In genomic region chr20:33106058-33106620, GRCh38 we compare ENCODE assay signal across 13 cellular contexts. TPM values are rescaled to one million over a fixed set of nuclear protein-coding genes. Genes with fewer than 3 reads are reported as not detected.
DNase-seq lines count a peak whose midpoint lies in the region; ATAC-seq and TF ChIP-seq lines count a peak whose summit lies in the region.
"Not testable (repeated sequence)": the region's sequence is repeated elsewhere in the genome, so short reads cannot be mapped to it uniquely, and the experiment has no call there.
"Had no signal": no experiment of that assay in that cellular context is flagged by ENCODE, and none has a peak within 500 bp of the region (broad histone marks: within the 10 kb centered on the region; RNA-seq: fewer than 3 reads in every experiment).

No MANE protein-coding gene starts in this region.

- peak overlapping the region; percentile 8 for H3K27ac ChIP-seq in right cardiac atrium (ENCODE audit: low read length)
- H3K27ac ChIP-seq in lung (ENCODE audit: low read depth in 1 of 2, low read length in 1 of 2) = not testable (repeated sequence)

- intact Hi-C loops in right cardiac atrium (cut with DNase I); sciatic nerve (cut with DNase I): not testable (repeated sequence)

- peak overlapping the region; percentile 38 for H3K4me3 ChIP-seq in adipocyte (ENCODE audit: low read length)
- H3K4me3 ChIP-seq in right cardiac atrium (ENCODE audit: low read length); lung: not testable (repeated sequence)

- DNase-seq in DMS53 (lab: John Stamatoyannopoulos, UW) (peak; percentile 24), NCI-H146 (lab: John Stamatoyannopoulos, UW) (peak; percentile 38), NCI-H69 (lab: John Stamatoyannopoulos, UW) (peak; percentile 87), right cardiac atrium (peak in 1 of 3 donors; percentile 64)
- DNase-seq in adipocyte (ENCODE audit: low read depth); lung (ENCODE audit: low spot score); sciatic nerve (ENCODE audit: low spot score): not testable (repeated sequence)

- H3K27me3 ChIP-seq in adipocyte (replicated peaks; ENCODE audit: control insufficient read depth, insufficient read depth, low read length); right cardiac atrium (ENCODE audit: control insufficient read depth, insufficient read depth); lung (ENCODE audit: control insufficient read depth, insufficient read depth): not testable (repeated sequence)

- H3K4me1 ChIP-seq in adipocyte (ENCODE audit: control insufficient read depth, insufficient read depth, low read length) = peaks cover 19% of the 10 kb centered on the region
- H3K4me1 ChIP-seq in right cardiac atrium (ENCODE audit: control insufficient read depth, insufficient read depth, low read length); lung (ENCODE audit: control insufficient read depth in 2 of 2, insufficient read depth in 2 of 2, low read length in 2 of 2): not testable (repeated sequence)

- ATAC-seq in right cardiac atrium (peak; percentile 48 to 77), lung (ENCODE audit: insufficient read depth, low FRiP score) (peak; percentile 41), sciatic nerve (peak; percentile 81)

- WGBS in right cardiac atrium = 55% methylated on average over 7 of the region's 7 CpGs
- 72 to 74% methylated on average over 7 of the region's 7 CpGs for WGBS in lung, 2 donors

- not testable (repeated sequence) for TF ChIP-seq CTCF in lung (IDR thresholded peaks at IDR 0.05; ENCODE audit: control extremely low read depth, extremely low read depth)

- H3K36me3 ChIP-seq in adipocyte (ENCODE audit: control insufficient read depth, insufficient read depth, low read length, severe bottlenecking); lung (ENCODE audit: control insufficient read depth in 2 of 2, insufficient read depth in 2 of 2, low read length in 2 of 2): not testable (repeated sequence)

- not testable (repeated sequence) for H3K9me3 ChIP-seq in adipocyte (ENCODE audit: control insufficient read depth, low read length); right cardiac atrium (ENCODE audit: control insufficient read depth, low read length); lung (ENCODE audit: control insufficient read depth in 2 of 2, insufficient read depth in 1 of 2, low read length in 1 of 2)

- not testable (repeated sequence) for H3K9ac ChIP-seq in adipocyte (ENCODE audit: low read length)

RNA-seq across cellular contexts. Expression of gene BPIFB4, which starts 26.7 kb away (rescaled TPM):
- total RNA-seq in right cardiac atrium (under 1 TPM in 2 of 4 donors, not detected in 2; 0.62 to 0.69 TPM), lung (not detected), sciatic nerve (not detected)
- polyA plus RNA-seq in right cardiac atrium (not detected), lung (under 1 TPM in 1 of 2 donors, not detected in 1; 0.25 TPM)
- total RNA-seq: Calu3; CD4-positive, alpha-beta T cell; HT1080 had no signal
- polyA plus RNA-seq: A549, BJ, SK-N-SH had no signal

RNA-seq across cellular contexts. Expression of gene BPIFB3, which starts 52.4 kb away (rescaled TPM):
- not detected for total RNA-seq in right cardiac atrium
- not detected for polyA plus RNA-seq in right cardiac atrium
- total RNA-seq in lung = not detected
- polyA plus RNA-seq in lung = not detected
- total RNA-seq in sciatic nerve = not detected
- total RNA-seq: Calu3; CD4-positive, alpha-beta T cell; HT1080 had no signal
- polyA plus RNA-seq: A549, BJ, SK-N-SH had no signal
